In genomic region chr22:29457730-29458129, GRCh38 we compare ENCODE assay signal across 9 cellular contexts. TPM values are rescaled to one million over a fixed set of nuclear protein-coding genes. Genes with fewer than 3 reads are reported as not detected.
A peak's percentile ranks its signal among the peaks of the same experiment; 100 is the strongest.
DNase-seq lines count a peak whose midpoint lies in the region; ATAC-seq, FAIRE-seq and TF ChIP-seq lines count a peak whose summit lies in the region.
"Had no signal": no experiment of that assay in that cellular context is flagged by ENCODE, and none has a peak within 500 bp of the region (broad histone marks: within the 10 kb centered on the region; RNA-seq: fewer than 3 reads in every experiment).

No MANE protein-coding gene starts in this region.

- no peak for TF ChIP-seq EP300 in sigmoid colon (IDR thresholded peaks at IDR 0.05)

- H3K27ac Mint-ChIP-seq in Caco-2 (ENCODE audit: unreplicated experiment), result no peak overlapping the region
- H3K27ac Mint-ChIP-seq in endodermal cell, result no peak overlapping the region

- peak overlapping the region; percentile 82 for H2AFZ ChIP-seq in OCI-LY3 (ENCODE audit: low read depth, low read length)

- TF ChIP-seq POLR2A in sigmoid colon (IDR thresholded peaks at IDR 0.05) (no peak), lower leg skin (IDR thresholded peaks at IDR 0.05) (no peak)

- H3K27me3 Mint-ChIP-seq in Caco-2 (ENCODE audit: insufficient read depth, unreplicated experiment) (no peaks in the 10 kb centered on the region), endodermal cell (ENCODE audit: insufficient read depth) (no peaks in the 10 kb centered on the region)
- H3K27me3 Mint-ChIP-seq: brain had no signal

- no peaks in the 10 kb centered on the region for H3K9me3 ChIP-seq in Caco-2
- H3K9me3 ChIP-seq in OCI-LY3 (ENCODE audit: insufficient read depth, low read length), result no peaks in the 10 kb centered on the region
- no peaks in the 10 kb centered on the region for H3K9me3 ChIP-seq in endodermal cell (ENCODE audit: control insufficient read depth, low read length)
- H3K9me3 ChIP-seq in sigmoid colon, result no peaks in the 10 kb centered on the region

- H3K4me1 ChIP-seq in Caco-2 (no peaks in the 10 kb centered on the region), OCI-LY3 (ENCODE audit: low read length) (peaks cover 3% of the 10 kb centered on the region; the same call in 1 of the 2 replicates), endodermal cell (ENCODE audit: control insufficient read depth, insufficient read depth, low read length) (no peaks in the 10 kb centered on the region), sigmoid colon (peaks cover 0 to 37% (median 17%) of the 10 kb centered on the region in 4 donors)

- no peak overlapping the region for H3K27ac ChIP-seq in OCI-LY3 (ENCODE audit: low read length)
- no peak overlapping the region for H3K27ac ChIP-seq in endodermal cell (ENCODE audit: low read depth, low read length)
- H3K27ac ChIP-seq in sigmoid colon, result no peak overlapping the region

- H3K9me3 Mint-ChIP-seq in Caco-2 (ENCODE audit: unreplicated experiment), result no peaks in the 10 kb centered on the region
- no peaks in the 10 kb centered on the region for H3K9me3 Mint-ChIP-seq in endodermal cell

- intact Hi-C loops in Caco-2 (cut with micrococcal nuclease; ENCODE audit: unreplicated experiment), result no loop called here
- intact Hi-C loops in sciatic nerve (cut with DNase I), result no loop called here
- intact Hi-C loops in sigmoid colon (cut with DNase I), result no loop called here
- intact Hi-C loops in lower leg skin (cut with DNase I; ENCODE audit: low total_unique reads), result no loop called here

- H3K4me3 ChIP-seq in Caco-2 (ENCODE audit: low read depth, low read length) (no peak overlapping the region), OCI-LY3 (ENCODE audit: low read length) (no peak overlapping the region), endodermal cell (ENCODE audit: low read length) (no peak overlapping the region), sigmoid colon (no peak overlapping the region), lower leg skin (ENCODE audit: low read depth, poor library complexity, severe bottlenecking) (no peak overlapping the region)

- POLR2A ChIA-PET in Caco-2 (lab: Charles Lee), result no interaction called here

- peak; percentile 79 for FAIRE-seq in GM19239 (lab: Jason Lieb, UNC)

- H3K36me3 ChIP-seq in Caco-2 (ENCODE audit: control insufficient read depth, insufficient read depth, low read length) (no peaks in the 10 kb centered on the region), OCI-LY3 (replicated peaks; ENCODE audit: low read depth, low read length) (no peaks in the 10 kb centered on the region), endodermal cell (ENCODE audit: control insufficient read depth, insufficient read depth, low read length) (no peaks in the 10 kb centered on the region), sigmoid colon (no peaks in the 10 kb centered on the region)

- H3K4me3 Mint-ChIP-seq in Caco-2 (ENCODE audit: unreplicated experiment) (no peak overlapping the region), endodermal cell (no peak overlapping the region)
- H3K4me3 Mint-ChIP-seq: brain had no signal

- 23 to 27% methylated on average over 3 to 4 of the region's 4 CpGs for WGBS in endodermal cell (ENCODE audit: insufficient coverage in 1 of 2, insufficient read length in 1 of 2), 2 experiments
- WGBS in sigmoid colon, 2 donors, result 30 to 31% methylated on average over 4 of the region's 4 CpGs
- WGBS in lower leg skin, 2 donors, result 39 to 43% methylated on average over 4 of the region's 4 CpGs

- H3K79me2 ChIP-seq in OCI-LY3 (ENCODE audit: low read length), result no peaks in the 10 kb centered on the region

- H4K20me1 ChIP-seq in OCI-LY3 (ENCODE audit: insufficient read depth, low read length), result no peaks in the 10 kb centered on the region

- no peaks in the 10 kb centered on the region for H3K27me3 ChIP-seq in Caco-2 (replicated peaks; ENCODE audit: control insufficient read depth, insufficient read depth, low read length)
- no peaks in the 10 kb centered on the region; the same call in 1 of the 2 replicates for H3K27me3 ChIP-seq in OCI-LY3 (ENCODE audit: low read depth, low read length)
- no peaks in the 10 kb centered on the region for H3K27me3 ChIP-seq in endodermal cell (ENCODE audit: control insufficient read depth, insufficient read depth, low read length, poor library complexity, severe bottlenecking)
- H3K27me3 ChIP-seq in sigmoid colon, result no peaks in the 10 kb centered on the region

- H3K9ac ChIP-seq in OCI-LY3 (ENCODE audit: low read length), result no peak overlapping the region
- H3K9ac ChIP-seq in endodermal cell (ENCODE audit: extremely low read depth, low read length, poor library complexity, severe bottlenecking), result no peak overlapping the region

- ATAC-seq in sciatic nerve (peak; percentile 63), HG03342 (IDR thresholded peaks at IDR 0.05; ENCODE audit: unreplicated experiment) (no peak)

- H3K4me1 Mint-ChIP-seq in Caco-2 (ENCODE audit: low read depth, unreplicated experiment) (no peaks in the 10 kb centered on the region), endodermal cell (no peaks in the 10 kb centered on the region)
- H3K4me1 Mint-ChIP-seq: brain had no signal

- H3K4me2 ChIP-seq in OCI-LY3 (ENCODE audit: low read length), result peak overlapping the region; percentile 54

- CTCF ChIA-PET in Caco-2 (lab: Charles Lee), result interaction anchor here (0.9 kb wide), 1 partner anchor 13 kb away, joined by 3 read pairs; no protein-coding TSS in a partner anchor

- BruUV-seq in Caco-2 (replicated peaks; lab: Mats Ljungman, UMichigan), result no TSS peak

- H3K36me3 Mint-ChIP-seq in Caco-2 (ENCODE audit: insufficient read depth, unreplicated experiment) (peaks cover 11% of the 10 kb centered on the region), endodermal cell (ENCODE audit: low read depth) (no peaks in the 10 kb centered on the region)
- H3K36me3 Mint-ChIP-seq: brain had no signal

- TF ChIP-seq CTCF in Caco-2 (IDR thresholded peaks at IDR 0.05; ENCODE audit: insufficient read depth in 1 of 2, low read depth in 1 of 2, low read length in 1 of 2, severe bottlenecking in 1 of 2, unreplicated experiment in 1 of 2) (no peak), OCI-LY3 (IDR thresholded peaks at IDR 0.05; ENCODE audit: low read depth, low read length) (no peak), endodermal cell (conservative IDR thresholded peaks at IDR 0.05) (no peak), sigmoid colon (IDR thresholded peaks at IDR 0.05) (no peak), lower leg skin (IDR thresholded peaks at IDR 0.05) (no peak)

- DNase-seq in Caco-2 (peak; percentile 61 to 62), GM19239 (ENCODE audit: insufficient read length, low spot score) (peak; percentile 75), endodermal cell (peak; percentile 90), sciatic nerve (ENCODE audit: low spot score) (no peak), sigmoid colon (no peak), lower leg skin (ENCODE audit: low spot score in 2 of 2) (no peak)

RNA-seq across cellular contexts. Expression of gene RFPL1, which starts 19.3 kb away (rescaled TPM):
- total RNA-seq in Caco-2 (2022) (not detected in 2 replicates), endodermal cell (not detected), sciatic nerve (not detected), sigmoid colon (not detected), lower leg skin (not detected)
- polyA plus RNA-seq in endodermal cell (2013, experiment 1 of 2), result not detected
- not detected for polyA plus RNA-seq in endodermal cell (2013, experiment 2 of 2)
- not detected for polyA plus RNA-seq in sigmoid colon

RNA-seq across cellular contexts. Expression of gene NEFH, which starts 22.3 kb away (rescaled TPM):
- total RNA-seq in Caco-2 (2022) (not detected in 2 replicates), endodermal cell (1 to 10 TPM in 1 of 2 donors, under 1 TPM in 1; 0.92 to 1.7 TPM), sciatic nerve (1.4 TPM), sigmoid colon (1 to 10 TPM; 1.2 to 3.0 (median 1.9) TPM), lower leg skin (1 to 10 TPM in 1 of 4 donors, under 1 TPM in 3; 0.23 to 3.0 (median 0.53) TPM)
- 1.8 TPM for polyA plus RNA-seq in endodermal cell (2013, experiment 1 of 2)
- 1.9 TPM for polyA plus RNA-seq in endodermal cell (2013, experiment 2 of 2)
- polyA plus RNA-seq in sigmoid colon, result 1 to 10 TPM in 1 of 3 donors, under 1 TPM in 1, not detected in 1; 0.23 to 1.2 TPM

Comparison
In these comparisons a context has a peak if more than half of its experiments do, and no peak if none do; other contexts are left out.
1. DNase-seq: peak in Caco-2 (2 of 2), GM19239 (single experiment) and endodermal cell (single experiment); none in sciatic nerve (single experiment), sigmoid colon (single experiment) and lower leg skin (0 of 2).